ENCODE assay signal across 9 cellular contexts in genomic region chr3:128648402-128648801, GRCh38. TPM values are rescaled to one million over a fixed set of nuclear protein-coding genes. Genes with fewer than 3 reads are reported as not detected.
A peak's percentile ranks its signal among the peaks of the same experiment; 100 is the strongest.
DNase-seq lines count a peak whose midpoint lies in the region; ATAC-seq and TF ChIP-seq lines count a peak whose summit lies in the region.
"Had no signal": no experiment of that assay in that cellular context is flagged by ENCODE, and none has a peak within 500 bp of the region (broad histone marks: within the 10 kb centered on the region; RNA-seq: fewer than 3 reads in every experiment).

No MANE protein-coding gene starts in this region.

- no peak overlapping the region for H2AFZ ChIP-seq in KMS-11 (ENCODE audit: low read depth)

- peak overlapping the region; percentile 100; the same call in 1 of the 2 replicates for H3K9ac ChIP-seq in KMS-11

- H3K27me3 ChIP-seq in CD4-positive, alpha-beta T cell (ENCODE audit: control insufficient read depth, insufficient read depth, low read length), result no peaks in the 10 kb centered on the region
- H3K27me3 ChIP-seq in KMS-11 (ENCODE audit: insufficient read depth, low read depth) (no peaks in the 10 kb centered on the region), brain microvascular endothelial cell (replicated peaks) (no peaks in the 10 kb centered on the region)
- H3K27me3 ChIP-seq in naive thymus-derived CD4-positive, alpha-beta T cell (ENCODE audit: control insufficient read depth in 2 of 2, insufficient read depth in 2 of 2, low read length in 2 of 2), result no peaks in the 10 kb centered on the region

- peak overlapping the region; percentile 88 for H3K27ac Mint-ChIP-seq in CD4-positive, alpha-beta T cell
- peak overlapping the region in 5 of 9 donors; percentile 71 to 92 (median 79) for H3K27ac Mint-ChIP-seq in naive thymus-derived CD4-positive, alpha-beta T cell
- no peak overlapping the region for H3K27ac Mint-ChIP-seq in glutamatergic neuron (ENCODE audit: unreplicated experiment)

- H3K9me3 ChIP-seq in CD4-positive, alpha-beta T cell (ENCODE audit: control insufficient read depth, low read length), result no peaks in the 10 kb centered on the region
- no peaks in the 10 kb centered on the region for H3K9me3 ChIP-seq in naive thymus-derived CD4-positive, alpha-beta T cell (ENCODE audit: control insufficient read depth in 2 of 3, low read length in 3 of 3)

- peaks cover 27% of the 10 kb centered on the region for H4K20me1 ChIP-seq in KMS-11 (ENCODE audit: insufficient read depth)

- peak overlapping the region; percentile 95 for H3K4me3 Mint-ChIP-seq in CD4-positive, alpha-beta T cell
- H3K4me3 Mint-ChIP-seq in naive thymus-derived CD4-positive, alpha-beta T cell, result peak overlapping the region in 9 of 10 donors; percentile 83 to 92 (median 89)
- H3K4me3 Mint-ChIP-seq in glutamatergic neuron (ENCODE audit: unreplicated experiment), result no peak overlapping the region

- CTCF ChIA-PET in CD4-positive, alpha-beta T cell (lab: Charles Lee), result interaction anchor here (1.9 kb wide), 1 partner anchor 31 kb away, joined by 5 read pairs; no protein-coding TSS in a partner anchor
- CTCF ChIA-PET in naive thymus-derived CD4-positive, alpha-beta T cell (lab: Charles Lee), result interaction anchor here (1.1 kb wide), 1 partner anchor 369 kb away, joined by 3 read pairs; no protein-coding TSS in a partner anchor

- no peak for ATAC-seq in CD4-positive, alpha-beta T cell (ENCODE audit: poor library complexity)
- ATAC-seq in naive thymus-derived CD4-positive, alpha-beta T cell, result no peak
- ATAC-seq in HG03108 (IDR thresholded peaks at IDR 0.05; ENCODE audit: unreplicated experiment), result no peak
- ATAC-seq: activated CD4-positive, CD25-positive, alpha-beta regulatory T cell treated with anti-CD3 and anti-CD28 coated beads, Interleukin-2, amount 50 U/mL, for 24 hours had no signal

- no peak for DNase-seq in CD4-positive, alpha-beta T cell
- DNase-seq in brain microvascular endothelial cell (no peak), glutamatergic neuron (no peak), MV-4-11 (lab: John Stamatoyannopoulos, UW) (no peak)
- no peak for DNase-seq in naive thymus-derived CD4-positive, alpha-beta T cell
- no peak for DNase-seq in stimulated activated CD4-positive, alpha-beta T cell treated with anti-CD3 and anti-CD28 coated beads, Interleukin-12 subunit alpha, Interleukin-12 subunit beta, amount 100 ng/mL, for 4 hours

- intact Hi-C loops in CD4-positive, alpha-beta T cell (cut with DNase I, micrococcal nuclease), result no loop called here
- intact Hi-C loops in naive thymus-derived CD4-positive, alpha-beta T cell (cut with micrococcal nuclease), result loop anchor here in 1 of 2 donors (5.0 kb wide), 1 partner anchor 749 kb away; no protein-coding TSS in a partner anchor

- no peak for TF ChIP-seq CTCF in CD4-positive, alpha-beta T cell (IDR thresholded peaks at IDR 0.05)
- TF ChIP-seq CTCF in KMS-11 (conservative IDR thresholded peaks at IDR 0.05; ENCODE audit: low read depth, low read length) (no peak), brain microvascular endothelial cell (IDR thresholded peaks at IDR 0.05; ENCODE audit: low read depth, low read length, missing control alignments) (no peak), glutamatergic neuron (IDR thresholded peaks at IDR 0.05; ENCODE audit: partially characterized antibody, unreplicated experiment) (no peak)

- peaks cover 44% of the 10 kb centered on the region for H3K4me1 Mint-ChIP-seq in CD4-positive, alpha-beta T cell (ENCODE audit: low read depth)
- H3K4me1 Mint-ChIP-seq in naive thymus-derived CD4-positive, alpha-beta T cell, result peaks cover 20 to 40% (median 36%) of the 10 kb centered on the region in 7 donors
- peaks cover 4% of the 10 kb centered on the region for H3K4me1 Mint-ChIP-seq in glutamatergic neuron (ENCODE audit: low read depth, unreplicated experiment)

- peaks cover 30% of the 10 kb centered on the region for H3K4me1 ChIP-seq in KMS-11 (ENCODE audit: low read depth, poor library complexity, severe bottlenecking)
- peaks cover 10 to 12% of the 10 kb centered on the region in 2 donors for H3K4me1 ChIP-seq in naive thymus-derived CD4-positive, alpha-beta T cell (ENCODE audit: control insufficient read depth in 2 of 2, insufficient read depth in 2 of 2, low read length in 2 of 2)

- H3K27ac ChIP-seq in CD4-positive, alpha-beta T cell (ENCODE audit: low read depth, low read length), result no peak overlapping the region
- H3K27ac ChIP-seq in KMS-11, result no peak overlapping the region
- H3K27ac ChIP-seq in brain microvascular endothelial cell, result no peak overlapping the region
- peak overlapping the region; percentile 51 for H3K27ac ChIP-seq in naive thymus-derived CD4-positive, alpha-beta T cell (ENCODE audit: low read depth, low read length)

- peaks cover 42% of the 10 kb centered on the region for H3K36me3 Mint-ChIP-seq in CD4-positive, alpha-beta T cell (ENCODE audit: low read depth)
- H3K36me3 Mint-ChIP-seq in naive thymus-derived CD4-positive, alpha-beta T cell, result peaks cover 0 to 11% (median 5%) of the 10 kb centered on the region in 5 donors
- no peaks in the 10 kb centered on the region for H3K36me3 Mint-ChIP-seq in glutamatergic neuron (ENCODE audit: unreplicated experiment)

- POLR2A ChIA-PET in CD4-positive, alpha-beta T cell (lab: Charles Lee), result no interaction called here
- POLR2A ChIA-PET in naive thymus-derived CD4-positive, alpha-beta T cell (lab: Charles Lee), result interaction anchor here (3.2 kb wide), 1 partner anchor 31 kb away, joined by 24 read pairs; no protein-coding TSS in a partner anchor

- in situ Hi-C loops in brain microvascular endothelial cell (cut with HindIII; ENCODE audit: low pct_ligation_motif_present, low sequenced_read_pairs), result no loop called here

- H3K4me2 ChIP-seq in KMS-11, result peak overlapping the region; percentile 90

- no peaks in the 10 kb centered on the region for H3K9me3 Mint-ChIP-seq in CD4-positive, alpha-beta T cell
- peaks cover 0 to 3% (median 0%) of the 10 kb centered on the region in 11 donors for H3K9me3 Mint-ChIP-seq in naive thymus-derived CD4-positive, alpha-beta T cell
- H3K9me3 Mint-ChIP-seq in glutamatergic neuron (ENCODE audit: unreplicated experiment), result no peaks in the 10 kb centered on the region

- H3K27me3 Mint-ChIP-seq in CD4-positive, alpha-beta T cell, result no peaks in the 10 kb centered on the region
- H3K27me3 Mint-ChIP-seq in naive thymus-derived CD4-positive, alpha-beta T cell, result no peaks in the 10 kb centered on the region
- peaks cover 2% of the 10 kb centered on the region for H3K27me3 Mint-ChIP-seq in glutamatergic neuron (ENCODE audit: unreplicated experiment)

- H3K36me3 ChIP-seq in KMS-11 (ENCODE audit: insufficient read depth) (peaks cover 11% of the 10 kb centered on the region; the same call in 1 of the 2 replicates), brain microvascular endothelial cell (replicated peaks) (peaks cover 17% of the 10 kb centered on the region)
- H3K36me3 ChIP-seq in naive thymus-derived CD4-positive, alpha-beta T cell (ENCODE audit: control insufficient read depth in 2 of 3, insufficient read depth in 3 of 3, low read length in 3 of 3), result peaks cover 0 to 16% (median 10%) of the 10 kb centered on the region in 3 experiments

- peaks cover 73% of the 10 kb centered on the region for H3K79me2 ChIP-seq in KMS-11 (ENCODE audit: insufficient read depth, low read depth)

- H3K4me3 ChIP-seq in KMS-11 (IDR thresholded peaks at IDR 0.05; ENCODE audit: insufficient read depth, low read depth, low read length), result no peak overlapping the region
- H3K4me3 ChIP-seq in brain microvascular endothelial cell (ENCODE audit: low read depth, low read length), result peak overlapping the region; percentile 99
- no peak overlapping the region for H3K4me3 ChIP-seq in naive thymus-derived CD4-positive, alpha-beta T cell (ENCODE audit: low read length)

RNA-seq across cellular contexts. Expression of gene RPN1, which starts 2.2 kb away (rescaled TPM):
- 10 to 100 TPM; 67.7 to 72.6 TPM for total RNA-seq in CD4-positive, alpha-beta T cell
- 100 to 1,000 TPM in 2 of 5 experiments, 10 to 100 TPM in 3; 76.7 to 203 (median 88.5) TPM for total RNA-seq in naive thymus-derived CD4-positive, alpha-beta T cell
- polyA plus RNA-seq in naive thymus-derived CD4-positive, alpha-beta T cell, result 100 to 1,000 TPM; 180 to 190 TPM
- total RNA-seq in glutamatergic neuron (ENCODE audit: unreplicated experiment), result 121 TPM
